ENCODE assay signal across 22 cellular contexts in genomic region chr22:35525687-35526332, GRCh38. TPM values are rescaled to one million over a fixed set of nuclear protein-coding genes. Genes with fewer than 3 reads are reported as not detected.
DNase-seq lines count a peak whose midpoint lies in the region; ATAC-seq and TF ChIP-seq lines count a peak whose summit lies in the region.
"Had no signal": no experiment of that assay in that cellular context is flagged by ENCODE, and none has a peak within 500 bp of the region (broad histone marks: within the 10 kb centered on the region; RNA-seq: fewer than 3 reads in every experiment).

No MANE protein-coding gene starts in this region.

- TF ChIP-seq CTCF in dorsolateral prefrontal cortex (IDR thresholded peaks at IDR 0.05 in 54 of 56, conservative IDR thresholded peaks at IDR 0.05 in 2 of 56; ENCODE audit: low read depth in 1 of 56, partially characterized antibody in 56 of 56) (no peak), stomach (IDR thresholded peaks at IDR 0.05) (no peak)

- H3K4me3 ChIP-seq in dorsolateral prefrontal cortex = no peak overlapping the region
- H3K4me3 ChIP-seq in stomach = no peak overlapping the region
- H3K4me3 ChIP-seq: cardiac muscle cell had no signal

- peak; percentile 28 for DNase-seq in NCI-H2029 (lab: John Stamatoyannopoulos, UW)
- DNase-seq in NCI-H2029 treated with DMSO at 0.1 percent for 48 hours (lab: John Stamatoyannopoulos, UW) = no peak
- DNase-seq in COLO668 (lab: John Stamatoyannopoulos, UW; ENCODE audit: unreplicated experiment) = peak; percentile 62
- DNase-seq in dorsolateral prefrontal cortex = peak in 1 of 10 donors; percentile 33
- no peak for DNase-seq in sciatic nerve (ENCODE audit: low spot score)
- DNase-seq in UCSD-AML1 (lab: John Stamatoyannopoulos, UW; ENCODE audit: unreplicated experiment) = no peak
- DNase-seq in stomach = no peak
- DNase-seq: 8988T; activated CD4-positive, alpha-beta T cell treated with anti-CD3 and anti-CD28 coated beads, Interleukin-2, amount 50 U/mL, for 48 hours; activated naive CD4-positive, alpha-beta T cell treated with anti-CD3 and anti-CD28 coated beads, Interleukin-2, amount 10 ng/mL, durations not matched to agents 7 days and 5 days; CD4-positive, alpha-beta memory T cell; dermis blood vessel endothelial cell; GOT3; naive thymus-derived CD4-positive, alpha-beta T cell; NCI-H748 treated with DMSO at 0.1 percent for 48 hours; stimulated activated CD4-positive, alpha-beta T cell treated with anti-CD3 and anti-CD28 coated beads, Interleukin-2, amount 100 ng/mL, for 24 hours had no signal

- no peak for TF ChIP-seq EP300 in stomach (IDR thresholded peaks at IDR 0.05)

- intact Hi-C loops in dorsolateral prefrontal cortex (cut with DNase I) = no loop called here
- intact Hi-C loops in sciatic nerve (cut with DNase I) = no loop called here
- intact Hi-C loops in stomach (cut with DNase I; ENCODE audit: low total_unique reads) = no loop called here

- H3K27ac ChIP-seq in dorsolateral prefrontal cortex (peak overlapping the region in 56 of 59 donors; percentile 0 to 90 (median 67)), stomach (peak overlapping the region in 2 of 5 donors; percentile 32 to 75)
- H3K27ac ChIP-seq: cardiac muscle cell had no signal

- H3K36me3 ChIP-seq in stomach = no peaks in the 10 kb centered on the region
- H3K36me3 ChIP-seq: cardiac muscle cell had no signal

- peaks cover 0 to 11% (median 7%) of the 10 kb centered on the region in 4 donors for H3K9me3 ChIP-seq in stomach

- peak; percentile 58 for ATAC-seq in sciatic nerve
- no peak for ATAC-seq in HG03520 (IDR thresholded peaks at IDR 0.05; ENCODE audit: unreplicated experiment)
- ATAC-seq: activated CD4-positive, CD25-positive, alpha-beta regulatory T cell treated with anti-CD3 and anti-CD28 coated beads, Interleukin-2, amount 50 U/mL, for 24 hours; naive thymus-derived CD4-positive, alpha-beta T cell had no signal

- WGBS in stomach, 5 donors = 85 to 88% (median 87%) methylated on average over 12 of the region's 12 CpGs

- TF ChIP-seq POLR2A in stomach (IDR thresholded peaks at IDR 0.05) = no peak

- H3K4me1 ChIP-seq in stomach = peaks cover 0 to 15% (median 7%) of the 10 kb centered on the region in 4 donors

- no peaks in the 10 kb centered on the region for H3K27me3 ChIP-seq in dorsolateral prefrontal cortex
- no peaks in the 10 kb centered on the region for H3K27me3 ChIP-seq in stomach

RNA-seq across cellular contexts. Expression of gene RASD2, which starts 14.8 kb away (rescaled TPM):
- total RNA-seq in dorsolateral prefrontal cortex (10 to 100 TPM; 10.5 to 80.1 (median 44.5) TPM), sciatic nerve (0.45 TPM), stomach (1 to 10 TPM in 1 of 5 donors, under 1 TPM in 4; 0.43 to 3.6 (median 0.58) TPM)
- 1 to 10 TPM in 1 of 3 donors, under 1 TPM in 2; 0.68 to 2.9 (median 0.76) TPM for polyA plus RNA-seq in stomach
- total RNA-seq: CD4-positive, alpha-beta memory T cell; G401; T-helper 1 cell treated with Interleukin-12 subunit alpha and Interleukin-12 subunit beta and Interleukin-4 antibody, amounts not matched to agents 30 ng/mL and 1 ng/mL, for 36 hours had no signal
- polyA plus RNA-seq: IgD-negative memory B cell had no signal

Comparison
In these comparisons a context has a peak if more than half of its experiments do, and no peak if none do; other contexts are left out.
1. DNase-seq: peak in NCI-H2029 (single experiment) and COLO668 (single experiment); none in NCI-H2029 treated with DMSO at 0.1 percent for 48 hours (single experiment), sciatic nerve (single experiment), UCSD-AML1 (single experiment) and stomach (single experiment).